Comparison of ENCODE assay signal across 12 cellular contexts in the genomic region with DNA sequence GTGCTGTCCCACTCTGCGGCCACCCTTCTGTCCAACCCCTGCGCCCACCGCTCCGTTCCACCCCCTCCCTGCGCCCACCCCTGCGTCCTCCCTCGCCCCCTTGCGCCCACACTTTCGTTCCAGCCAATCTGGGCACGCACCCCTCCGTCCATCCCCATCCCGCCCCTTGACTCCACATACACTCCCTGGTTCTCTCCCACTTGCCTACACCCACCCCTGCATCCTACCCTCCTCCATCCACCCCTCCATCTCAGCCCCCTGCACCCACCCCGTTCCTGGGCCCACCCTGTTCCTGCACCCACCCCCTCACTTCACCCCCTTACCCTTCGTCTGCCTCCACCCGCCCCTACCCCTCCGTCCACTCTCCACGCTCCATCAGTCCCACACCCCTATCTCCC. TPM values are rescaled to one million over a fixed set of nuclear protein-coding genes. Genes with fewer than 3 reads are reported as not detected.
DNase-seq lines count a peak whose midpoint lies in the region; ATAC-seq and TF ChIP-seq lines count a peak whose summit lies in the region.
"Had no signal": no experiment of that assay in that cellular context is flagged by ENCODE, and none has a peak within 500 bp of the region (broad histone marks: within the 10 kb centered on the region; RNA-seq: fewer than 3 reads in every experiment).

No MANE protein-coding gene starts in this region.

- in situ Hi-C loops in gastrocnemius medialis (cut with MboI; ENCODE audit: low sequenced_read_pairs in 4 of 4), result no loop called here

- H3K9me3 Mint-ChIP-seq in GM23338 (peaks cover 15% of the 10 kb centered on the region; the same call in 2 of the 3 replicates), activated B cell treated with CpG ODN at 0.5 μM for 24 hours (no peaks in the 10 kb centered on the region)
- H3K9me3 Mint-ChIP-seq: activated naive CD4-positive, alpha-beta T cell treated with anti-CD3 and anti-CD28 coated beads, Interleukin-2, amount 50 U/mL, for 24 hours had no signal

- H3K4me1 ChIP-seq in GM23338 (ENCODE audit: insufficient read depth), result peaks cover 4% of the 10 kb centered on the region; the same call in 1 of the 2 replicates
- H3K4me1 ChIP-seq in iPS-20b (ENCODE audit: insufficient read depth, low read length), result no peaks in the 10 kb centered on the region
- H3K4me1 ChIP-seq in stomach, result peaks cover 18 to 38% (median 32%) of the 10 kb centered on the region in 4 donors
- H3K4me1 ChIP-seq in gastrocnemius medialis, result peaks cover 5 to 15% of the 10 kb centered on the region in 2 donors

- H3K9me3 ChIP-seq in iPS-20b (ENCODE audit: insufficient read depth, low read depth, low read length) (no peaks in the 10 kb centered on the region; the same call in 1 of the 2 replicates), stomach (no peaks in the 10 kb centered on the region), gastrocnemius medialis (no peaks in the 10 kb centered on the region)

- H4K20me1 ChIP-seq in GM23338 (replicated peaks; ENCODE audit: insufficient read depth), result no peaks in the 10 kb centered on the region

- H3K36me3 Mint-ChIP-seq in GM23338 (ENCODE audit: low read depth) (peaks cover 13% of the 10 kb centered on the region), activated B cell treated with CpG ODN at 0.5 μM for 24 hours (ENCODE audit: low read depth) (no peaks in the 10 kb centered on the region)
- H3K36me3 Mint-ChIP-seq: activated naive CD4-positive, alpha-beta T cell treated with anti-CD3 and anti-CD28 coated beads, Interleukin-2, amount 50 U/mL, for 24 hours had no signal

- peak overlapping the region; percentile 70 for H3K4me3 ChIP-seq in GM23338
- H3K4me3 ChIP-seq in iPS-20b (ENCODE audit: low read length), result peak overlapping the region; percentile 60; the same call in 1 of the 2 replicates
- H3K4me3 ChIP-seq in stomach, result peak overlapping the region; percentile 39 to 49 (median 44)
- H3K4me3 ChIP-seq in gastrocnemius medialis, result no peak overlapping the region

- no peaks in the 10 kb centered on the region for H3K79me2 ChIP-seq in GM23338 (replicated peaks; ENCODE audit: insufficient read depth)

- no peak overlapping the region for H3K9ac ChIP-seq in iPS-20b (ENCODE audit: low read depth, low read length)

- H3K27me3 ChIP-seq in GM23338 (ENCODE audit: insufficient read depth) (peaks cover 6% of the 10 kb centered on the region), iPS-20b (ENCODE audit: insufficient read depth, low read length) (peaks cover 22% of the 10 kb centered on the region), stomach (peaks cover 0 to 46% (median 11%) of the 10 kb centered on the region in 3 donors), gastrocnemius medialis (peaks cover 9 to 16% (median 10%) of the 10 kb centered on the region in 3 donors)

- no peaks in the 10 kb centered on the region for H3K36me3 ChIP-seq in GM23338 (ENCODE audit: insufficient read depth)
- no peaks in the 10 kb centered on the region for H3K36me3 ChIP-seq in iPS-20b (ENCODE audit: insufficient read depth, low read depth, low read length)
- no peaks in the 10 kb centered on the region for H3K36me3 ChIP-seq in stomach
- no peaks in the 10 kb centered on the region for H3K36me3 ChIP-seq in gastrocnemius medialis

- TF ChIP-seq POLR2A in stomach (IDR thresholded peaks at IDR 0.05), result no peak
- TF ChIP-seq POLR2A in gastrocnemius medialis (IDR thresholded peaks at IDR 0.05), result no peak

- intact Hi-C loops in activated B cell treated with CpG ODN at 0.5 μM for 24 hours (cut with micrococcal nuclease) (loop anchor here (1.0 to 2.0 kb wide), 3 partner anchors 8 to 22 kb away; no protein-coding TSS in a partner anchor), stomach (cut with DNase I; ENCODE audit: low total_unique reads) (no loop called here), gastrocnemius medialis (cut with DNase I; ENCODE audit: low total_unique reads) (no loop called here)

- H3K27ac Mint-ChIP-seq in GM23338, result no peak overlapping the region
- no peak overlapping the region for H3K27ac Mint-ChIP-seq in activated B cell treated with CpG ODN at 0.5 μM for 24 hours
- H3K27ac Mint-ChIP-seq: activated naive CD4-positive, alpha-beta T cell treated with anti-CD3 and anti-CD28 coated beads, Interleukin-2, amount 50 U/mL, for 24 hours; progenitor cell of endocrine pancreas had no signal

- CTCF ChIA-PET in activated B cell treated with CpG ODN at 0.5 μM for 24 hours (lab: Charles Lee), result no interaction called here

- H3K27ac ChIP-seq in GM23338 (ENCODE audit: low read depth), result no peak overlapping the region
- no peak overlapping the region for H3K27ac ChIP-seq in iPS-20b (ENCODE audit: low read length)
- no peak overlapping the region for H3K27ac ChIP-seq in stomach
- H3K27ac ChIP-seq in gastrocnemius medialis, result no peak overlapping the region

- peaks cover 18% of the 10 kb centered on the region for H3K27me3 Mint-ChIP-seq in GM23338 (ENCODE audit: insufficient read depth, low read depth, poor library complexity)
- peaks cover 17% of the 10 kb centered on the region for H3K27me3 Mint-ChIP-seq in activated B cell treated with CpG ODN at 0.5 μM for 24 hours

- peaks cover 6% of the 10 kb centered on the region for H3F3A ChIP-seq in GM23338 (replicated peaks; ENCODE audit: low read depth)

- ATAC-seq in GM23338 (peak; percentile 29), activated B cell treated with CpG ODN at 0.5 μM for 24 hours (ENCODE audit: low read depth) (no peak), GM21825 (IDR thresholded peaks at IDR 0.05; ENCODE audit: unreplicated experiment) (no peak), gastrocnemius medialis (no peak)

- no peak for TF ChIP-seq EP300 in stomach (IDR thresholded peaks at IDR 0.05)

- 5 to 27% (median 11%) methylated on average over 8 to 17 of the region's 17 CpGs for WGBS in stomach, 5 donors

- TF ChIP-seq CTCF in GM23338 (conservative IDR thresholded peaks at IDR 0.05; ENCODE audit: low read depth in 2 of 2), result no peak
- no peak for TF ChIP-seq CTCF in activated B cell treated with CpG ODN at 0.5 μM for 24 hours (IDR thresholded peaks at IDR 0.05)
- no peak for TF ChIP-seq CTCF in stomach (IDR thresholded peaks at IDR 0.05)
- TF ChIP-seq CTCF in gastrocnemius medialis (IDR thresholded peaks at IDR 0.05 in 4 of 5, conservative IDR thresholded peaks at IDR 0.05 in 1 of 5), result no peak

- H3K4me2 ChIP-seq in GM23338, result peak overlapping the region; percentile 80

- peak; percentile 80 for DNase-seq in GM23338 (ENCODE audit: low spot score)
- no peak for DNase-seq in activated B cell treated with CpG ODN at 0.5 μM for 24 hours
- DNase-seq in stomach, result no peak
- no peak for DNase-seq in gastrocnemius medialis
- DNase-seq in inferior parietal cortex (ENCODE audit: extremely low spot score), result no peak
- DNase-seq: AML-193, NCI-H1048 had no signal

- H3K9me2 ChIP-seq in GM23338 (ENCODE audit: insufficient read depth), result no peaks in the 10 kb centered on the region

- POLR2A ChIA-PET in activated B cell treated with CpG ODN at 0.5 μM for 24 hours (lab: Charles Lee), result no interaction called here

- H2AFZ ChIP-seq in GM23338, result no peak overlapping the region; the same call in 1 of the 2 replicates

- peak overlapping the region; percentile 67; the same call in 2 of the 3 replicates for H3K4me3 Mint-ChIP-seq in GM23338
- peak overlapping the region; percentile 74 for H3K4me3 Mint-ChIP-seq in activated B cell treated with CpG ODN at 0.5 μM for 24 hours
- H3K4me3 Mint-ChIP-seq: activated naive CD4-positive, alpha-beta T cell treated with anti-CD3 and anti-CD28 coated beads, Interleukin-2, amount 50 U/mL, for 24 hours had no signal

- H3K4me1 Mint-ChIP-seq in GM23338, result peaks cover 7% of the 10 kb centered on the region; the same call in 2 of the 3 replicates
- peaks cover 13% of the 10 kb centered on the region for H3K4me1 Mint-ChIP-seq in activated B cell treated with CpG ODN at 0.5 μM for 24 hours

RNA-seq across cellular contexts. Expression of a gene that starts 7.0 kb away (rescaled TPM):
- total RNA-seq in GM23338 (2014; rRNA removed; shearing (Covaris generic)), result 3.1 and 6.0 TPM in 2 replicates
- polyA plus RNA-seq in GM23338 (2016; fragmentation: Nextera tagmentation; extraction: Ambion mirVana) (4.4 and 6.0 TPM in 2 replicates), stomach (1 to 10 TPM; 6.6 to 8.3 (median 8.3) TPM)
- total RNA-seq in activated B cell treated with CpG ODN at 0.5 μM for 24 hours (1.9 TPM in 2 replicates), stomach (10 to 100 TPM in 1 of 5 donors, 1 to 10 TPM in 3, not detected in 1; 4.6 to 19.6 (median 6.1) TPM), gastrocnemius medialis (1 to 10 TPM; 1.0 to 2.2 (median 1.4) TPM)
- total RNA-seq: RPMI7951 had no signal

RNA-seq across cellular contexts. Expression of a gene that starts 11.4 kb away (rescaled TPM):
- 34.3 and 36.3 TPM in 2 replicates for total RNA-seq in GM23338 (2014; rRNA removed; shearing (Covaris generic))
- polyA plus RNA-seq in GM23338 (2016; fragmentation: Nextera tagmentation; extraction: Ambion mirVana) (31.1 and 38.1 TPM in 2 replicates), stomach (10 to 100 TPM; 14.3 to 16.8 (median 14.7) TPM)
- total RNA-seq in activated B cell treated with CpG ODN at 0.5 μM for 24 hours (31.6 and 33.3 TPM in 2 replicates), stomach (10 to 100 TPM in 3 of 5 donors, 1 to 10 TPM in 1, under 1 TPM in 1; 0.45 to 64.3 (median 11.2) TPM), gastrocnemius medialis (10 to 100 TPM; 26.1 to 42.5 (median 34.6) TPM)

RNA-seq across cellular contexts. Expression of a gene that starts 30.6 kb away (rescaled TPM):
- 12.0 and 18.2 TPM in 2 replicates for total RNA-seq in GM23338 (2014; rRNA removed; shearing (Covaris generic))
- 4.5 and 5.8 TPM in 2 replicates for polyA plus RNA-seq in GM23338 (2016; fragmentation: Nextera tagmentation; extraction: Ambion mirVana)
- 13.8 and 15.0 TPM in 2 replicates for total RNA-seq in activated B cell treated with CpG ODN at 0.5 μM for 24 hours
- 10 to 100 TPM; 11.7 to 74.2 (median 16.7) TPM for total RNA-seq in stomach
- polyA plus RNA-seq in stomach, result 10 to 100 TPM; 15.6 to 28.9 (median 28.3) TPM
- total RNA-seq in gastrocnemius medialis, result 10 to 100 TPM in 2 of 4 donors, 1 to 10 TPM in 2; 7.0 to 28.3 (median 10.1) TPM

RNA-seq across cellular contexts. Expression of a gene that starts 49.7 kb away (rescaled TPM):
- total RNA-seq in GM23338 (2014; rRNA removed; shearing (Covaris generic)), result 30.9 and 39.3 TPM in 2 replicates
- polyA plus RNA-seq in GM23338 (2016; fragmentation: Nextera tagmentation; extraction: Ambion mirVana) (17.5 and 17.6 TPM in 2 replicates), stomach (1 to 10 TPM in 2 of 3 donors, under 1 TPM in 1; 0.92 to 3.1 (median 1.4) TPM)
- total RNA-seq in activated B cell treated with CpG ODN at 0.5 μM for 24 hours (32.9 and 37.4 TPM in 2 replicates), stomach (10 to 100 TPM in 1 of 5 donors, 1 to 10 TPM in 1, under 1 TPM in 1, not detected in 2; 0.55 to 14.3 (median 1.3) TPM), gastrocnemius medialis (1 to 10 TPM in 2 of 4 donors, under 1 TPM in 2; 0.41 to 2.4 (median 1.4) TPM)

RNA-seq across cellular contexts. Expression of a gene that starts 53.0 kb away (rescaled TPM):
- not detected in 2 replicates for total RNA-seq in GM23338 (2014; rRNA removed; shearing (Covaris generic))
- 0.57 TPM in 1 of 2 replicates, not detected in the other for polyA plus RNA-seq in GM23338 (2016; fragmentation: Nextera tagmentation; extraction: Ambion mirVana)
- total RNA-seq in activated B cell treated with CpG ODN at 0.5 μM for 24 hours, result 0.37 and 0.44 TPM in 2 replicates
- total RNA-seq in stomach, result not detected
- 1 to 10 TPM; 1.3 to 2.6 (median 1.9) TPM for polyA plus RNA-seq in stomach
- total RNA-seq in gastrocnemius medialis, result 1 to 10 TPM in 2 of 4 donors, under 1 TPM in 1, not detected in 1; 0.35 to 1.4 (median 1.1) TPM

Comparison
In these comparisons a context has a peak if more than half of its experiments do, and no peak if none do; other contexts are left out.
1. H3K4me3 ChIP-seq: peak in GM23338 (single experiment), iPS-20b (single experiment) and stomach (4 of 4); none in gastrocnemius medialis (0 of 4).